9 cellular contexts compared by ENCODE assay signal in genomic region chr2:68714866-68715265, GRCh38. TPM values are rescaled to one million over a fixed set of nuclear protein-coding genes. Genes with fewer than 3 reads are reported as not detected.
DNase-seq lines count a peak whose midpoint lies in the region; ATAC-seq and TF ChIP-seq lines count a peak whose summit lies in the region.
"Had no signal": no experiment of that assay in that cellular context is flagged by ENCODE, and none has a peak within 500 bp of the region (broad histone marks: within the 10 kb centered on the region; RNA-seq: fewer than 3 reads in every experiment).

No MANE protein-coding gene starts in this region.

- H3K4me3 Mint-ChIP-seq in CD14-positive monocyte: peak overlapping the region; percentile 12 to 76
- peak overlapping the region; percentile 47 for H3K4me3 Mint-ChIP-seq in T-helper 1 cell treated with Interleukin-12 subunit alpha and Interleukin-12 subunit beta and Interleukin-4 antibody, amounts not matched to agents 30 μg/mL and 1 μg/mL, for 36 hours

- peak; percentile 93 for DNase-seq in CD14-positive monocyte (ENCODE audit: low spot score)
- DNase-seq in left colon: peak; percentile 63 to 80
- no peak for DNase-seq in activated CD4-positive, CD25-positive, alpha-beta regulatory T cell treated with anti-CD3 and anti-CD28 coated beads, Interleukin-2, amount 50 U/mL, for 72 hours
- no peak for DNase-seq in AG20443 (ENCODE audit: low spot score)
- DNase-seq in retina: no peak

- TF ChIP-seq CTCF in CD14-positive monocyte (IDR thresholded peaks at IDR 0.05): no peak

- intact Hi-C loops in CD14-positive monocyte (cut with micrococcal nuclease): no loop called here
- intact Hi-C loops in left colon (cut with DNase I, micrococcal nuclease): loop anchor here in 1 of 2 donors (10.0 kb wide), 1 partner anchor 250 kb away; the partner anchor contains the start of genes APLF and FBXO48

- peaks cover 0 to 5% (median 3%) of the 10 kb centered on the region in 3 donors for H3K27me3 Mint-ChIP-seq in CD14-positive monocyte (ENCODE audit: low read depth in 3 of 3)
- no peaks in the 10 kb centered on the region for H3K27me3 Mint-ChIP-seq in T-helper 1 cell treated with Interleukin-12 subunit alpha and Interleukin-12 subunit beta and Interleukin-4 antibody, amounts not matched to agents 30 μg/mL and 1 μg/mL, for 36 hours (ENCODE audit: low read depth)

- peaks cover 40% of the 10 kb centered on the region for H3K4me1 Mint-ChIP-seq in CD14-positive monocyte
- H3K4me1 Mint-ChIP-seq in T-helper 1 cell treated with Interleukin-12 subunit alpha and Interleukin-12 subunit beta and Interleukin-4 antibody, amounts not matched to agents 30 μg/mL and 1 μg/mL, for 36 hours (ENCODE audit: low read depth): peaks cover 78% of the 10 kb centered on the region

- H3K9me3 Mint-ChIP-seq in CD14-positive monocyte: peaks cover 0 to 2% (median 0%) of the 10 kb centered on the region in 7 donors
- H3K9me3 Mint-ChIP-seq in T-helper 1 cell treated with Interleukin-12 subunit alpha and Interleukin-12 subunit beta and Interleukin-4 antibody, amounts not matched to agents 30 μg/mL and 1 μg/mL, for 36 hours: peaks cover 6% of the 10 kb centered on the region

- ATAC-seq in GM19328 (IDR thresholded peaks at IDR 0.05; ENCODE audit: unreplicated experiment) (peak; percentile 76), HG03135 (IDR thresholded peaks at IDR 0.05; ENCODE audit: unreplicated experiment) (peak; percentile 66), left colon (peak; percentile 93)

- H3K27ac Mint-ChIP-seq in CD14-positive monocyte: peak overlapping the region; percentile 91 to 97 (median 96)
- H3K27ac Mint-ChIP-seq in T-helper 1 cell treated with Interleukin-12 subunit alpha and Interleukin-12 subunit beta and Interleukin-4 antibody, amounts not matched to agents 30 μg/mL and 1 μg/mL, for 36 hours: peak overlapping the region; percentile 86

- H3K36me3 Mint-ChIP-seq in CD14-positive monocyte: peaks cover 3 to 4% of the 10 kb centered on the region in 2 donors
- peaks cover 10% of the 10 kb centered on the region for H3K36me3 Mint-ChIP-seq in T-helper 1 cell treated with Interleukin-12 subunit alpha and Interleukin-12 subunit beta and Interleukin-4 antibody, amounts not matched to agents 30 μg/mL and 1 μg/mL, for 36 hours (ENCODE audit: low read depth)

RNA-seq across cellular contexts. Expression of gene ARHGAP25, which starts 19.7 kb away (rescaled TPM):
- polyA plus RNA-seq in CD14-positive monocyte: 10 to 100 TPM; 20.8 to 36.3 TPM
- total RNA-seq in left colon: 1 to 10 TPM; 3.7 to 7.0 TPM
- polyA plus RNA-seq: neural cell had no signal

Comparison
In these comparisons a context has a peak if more than half of its experiments do, and no peak if none do; other contexts are left out.
1. DNase-seq: peak in CD14-positive monocyte (single experiment) and left colon (2 of 2); none in activated CD4-positive, CD25-positive, alpha-beta regulatory T cell treated with anti-CD3 and anti-CD28 coated beads, Interleukin-2, amount 50 U/mL, for 72 hours (single experiment), AG20443 (single experiment) and retina (single experiment).
2. Peak in every context shown above with its lines, with median percentiles within 50 percentile points of each other: ATAC-seq.